1 cellular context compared by ENCODE assay signal in the genomic region with DNA sequence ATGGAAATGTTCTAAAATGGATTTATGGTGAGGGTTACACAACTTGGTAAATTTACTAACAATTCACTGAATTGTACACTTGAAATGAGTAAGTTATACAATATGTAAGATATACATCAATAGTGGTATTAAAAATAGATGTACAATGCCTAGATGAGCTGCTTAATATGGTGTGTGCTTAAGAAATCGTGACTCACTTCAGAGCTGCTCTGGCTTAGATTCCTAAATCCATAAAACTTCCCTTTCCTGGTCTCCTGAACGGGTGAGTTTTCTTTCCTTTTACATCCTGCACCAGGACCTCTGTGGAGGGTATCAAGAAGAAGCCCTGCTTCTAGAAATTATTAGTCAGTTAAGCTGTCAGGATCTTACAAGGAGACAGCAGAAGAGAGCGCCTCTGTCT.
TF ChIP-seq lines count a peak whose summit lies in the region.

No MANE protein-coding gene starts in this region.

TF ChIP-seq in IMR-90, 13 proteins besides CTCF, POLR2A, EP300 and RAD21 (continued from another document):
- TF ChIP-seq ELK1 (IDR thresholded peaks at IDR 0.05; ENCODE audit: borderline replicate concordance, low read depth, low read length) (no peak), SMC3 (IDR thresholded peaks at IDR 0.05; ENCODE audit: low read depth, low read length) (no peak)
